Comparison of ENCODE assay signal across 8 cellular contexts in the genomic region with DNA sequence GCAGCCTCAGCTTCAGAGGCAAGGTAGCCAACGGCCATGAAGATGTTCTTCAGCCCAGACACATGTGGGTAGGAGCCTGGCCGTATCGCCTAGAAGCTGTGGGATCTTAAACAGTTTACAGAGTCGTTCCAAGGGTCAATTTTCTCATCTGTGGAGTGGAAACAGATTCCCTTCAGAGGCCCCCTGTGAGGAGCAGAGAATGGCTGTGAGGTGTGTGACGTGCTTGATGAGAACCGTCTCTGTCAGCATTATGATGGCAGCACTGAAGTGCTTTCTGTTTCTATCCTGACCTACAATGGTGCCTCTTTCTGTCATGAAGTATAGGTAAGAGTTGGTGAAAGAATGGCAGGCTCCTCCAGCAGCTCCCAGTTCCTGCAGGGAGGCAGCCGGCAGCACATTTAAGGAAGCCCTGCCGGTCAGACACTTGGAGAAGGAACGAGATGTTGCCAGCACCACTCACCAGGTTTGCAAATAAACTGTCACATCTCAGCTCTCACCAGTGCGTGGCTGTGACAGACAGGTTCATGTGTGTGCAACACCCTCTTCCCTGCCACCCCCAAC.
DNase-seq lines count a peak whose midpoint lies in the region; ATAC-seq, FAIRE-seq and TF ChIP-seq lines count a peak whose summit lies in the region.

No MANE protein-coding gene starts in this region.

- peak overlapping the region; percentile 75 for H3K4me2 ChIP-seq in HepG2 (ENCODE audit: low read depth, low read length)

- BruUV-seq in HepG2 (replicated peaks; lab: Mats Ljungman, UMichigan): no TSS peak

- H3K9me3 Mint-ChIP-seq in glutamatergic neuron (ENCODE audit: unreplicated experiment): peaks cover 1% of the 10 kb centered on the region

- no peak overlapping the region for H3K4me3 Mint-ChIP-seq in glutamatergic neuron (ENCODE audit: unreplicated experiment)

- H3K27ac ChIP-seq in HepG2 (ENCODE audit: extremely low read length, insufficient read depth, low read length): no peak overlapping the region

- H3K4me3 ChIP-seq in HepG2 (replicated peaks in 1 of 3; ENCODE audit: insufficient read depth in 1 of 3, low read depth in 2 of 3, low read length in 3 of 3): peak overlapping the region; percentile 24 to 62 (median 39); a peak in 5 of 6 replicates

- H3K36me3 ChIP-seq in HepG2 (replicated peaks in 1 of 2; ENCODE audit: control insufficient read depth in 1 of 2, insufficient read depth in 2 of 2, low read length in 2 of 2): no peaks in the 10 kb centered on the region

- intact Hi-C loops in HepG2 (cut with micrococcal nuclease; ENCODE audit: unreplicated experiment): no loop called here

- H3K9ac ChIP-seq in HepG2 (ENCODE audit: insufficient read depth, low read depth, low read length): peak overlapping the region; percentile 25; the same call in 1 of the 2 replicates

- POLR2A ChIA-PET in HepG2 (lab: Yijun Ruan, JAX): no interaction called here

- no peak for TF ChIP-seq RAD21 in HepG2 (CRISPR knock-in tag; IDR thresholded peaks at IDR 0.05)

- WGBS in HepG2 (ENCODE audit: low lambda C conversion rate): 5% methylated on average over 4 of the region's 10 CpGs

- TF ChIP-seq EP300 in HepG2 (IDR thresholded peaks at IDR 0.05; ENCODE audit: low read depth in 2 of 2, low read length in 2 of 2) (no peak), HepG2 (CRISPR knock-in tag; IDR thresholded peaks at IDR 0.05; ENCODE audit: borderline replicate concordance) (no peak)

- in situ Hi-C loops in HepG2 (cut with HindIII; ENCODE audit: extremely low pct_ligation_motif_present, low pct_unique_long_range_greater_than_20kb): no loop called here

- DNase-seq in activated CD4-positive, alpha-beta T cell treated with anti-CD3 and anti-CD28 coated beads for 4 hours: peak; percentile 43 to 49
- no peak for DNase-seq in HepG2 (ENCODE audit: low spot score)
- DNase-seq in kidney tubule cell (ENCODE audit: low spot score): no peak
- no peak for DNase-seq in glutamatergic neuron
- DNase-seq in NCI-H187 (lab: John Stamatoyannopoulos, UW): no peak
- DNase-seq in UCSD-AML1 (lab: John Stamatoyannopoulos, UW; ENCODE audit: unreplicated experiment): no peak

- H3K4me1 Mint-ChIP-seq in glutamatergic neuron (ENCODE audit: low read depth, unreplicated experiment): peaks cover 5% of the 10 kb centered on the region

- no peaks in the 10 kb centered on the region for H3K27me3 ChIP-seq in HepG2 (ENCODE audit: control insufficient read depth in 1 of 2, insufficient read depth in 2 of 2, low read length in 2 of 2)

- H3K27me3 Mint-ChIP-seq in glutamatergic neuron (ENCODE audit: unreplicated experiment): peaks cover 3% of the 10 kb centered on the region

- H3K27ac Mint-ChIP-seq in glutamatergic neuron (ENCODE audit: unreplicated experiment): no peak overlapping the region

- no peak for TF ChIP-seq CTCF in HepG2 (CRISPR knock-in tag; IDR thresholded peaks at IDR 0.05)
- no peak for TF ChIP-seq CTCF in glutamatergic neuron (IDR thresholded peaks at IDR 0.05; ENCODE audit: partially characterized antibody, unreplicated experiment)

- ATAC-seq in GM18861 (IDR thresholded peaks at IDR 0.05; ENCODE audit: unreplicated experiment): peak; percentile 40
- ATAC-seq in HG02885 (IDR thresholded peaks at IDR 0.05; ENCODE audit: poor library complexity, unreplicated experiment): peak; percentile 50
- peak; percentile 66 for ATAC-seq in HepG2

- no peak for FAIRE-seq in HepG2 (lab: Jason Lieb, UNC)

- H2AFZ ChIP-seq in HepG2 (ENCODE audit: low read length): peak overlapping the region; percentile 9

- no peaks in the 10 kb centered on the region for H3K79me2 ChIP-seq in HepG2 (ENCODE audit: insufficient read depth, low read length)

- H3K4me1 ChIP-seq in HepG2 (ENCODE audit: insufficient read depth, low read length): peaks cover 57% of the 10 kb centered on the region

- H3K36me3 Mint-ChIP-seq in glutamatergic neuron (ENCODE audit: unreplicated experiment): no peaks in the 10 kb centered on the region

- no peaks in the 10 kb centered on the region for H4K20me1 ChIP-seq in HepG2 (ENCODE audit: insufficient read depth, low read length)

- CTCF ChIA-PET in HepG2 (lab: Yijun Ruan, JAX; ENCODE audit: low intra/inter-chr PET ratio, low total read pairs): no interaction called here

- H3K9me3 ChIP-seq in HepG2 (ENCODE audit: low read length): no peaks in the 10 kb centered on the region

- no peak for TF ChIP-seq POLR2A in HepG2 (IDR thresholded peaks at IDR 0.05; ENCODE audit: insufficient read depth in 1 of 2, low read depth in 2 of 2, low read length in 2 of 2)

TF ChIP-seq in HepG2, 621 proteins besides CTCF, POLR2A, EP300 and RAD21:
- TF ChIP-seq ZNF44 (CRISPR knock-in tag; IDR thresholded peaks at IDR 0.05): no peak
- peak; percentile 27 to 61; a peak in 3 of 4 replicates for TF ChIP-seq MAFK (conservative IDR thresholded peaks at IDR 0.05 in 1 of 2, IDR thresholded peaks at IDR 0.05 in 1 of 2; ENCODE audit: low read length in 2 of 2)
- TF ChIP-seq TAF1 (CRISPR knock-in tag; IDR thresholded peaks at IDR 0.05): 0 out of 2 replicates have a peak, but pooled peaks have one; percentile 8
- peak; percentile 34; the same call in 1 of the 2 replicates for TF ChIP-seq MAFF (IDR thresholded peaks at IDR 0.05; ENCODE audit: low read depth, low read length)
- TF ChIP-seq KDM3A (CRISPR knock-in tag; IDR thresholded peaks at IDR 0.05; ENCODE audit: low read depth): no peak
- TF ChIP-seq HOXA7 (CRISPR knock-in tag; IDR thresholded peaks at IDR 0.05): no peak

Comparison
In these comparisons a context has a peak if more than half of its experiments do, and no peak if none do; other contexts are left out.
1. DNase-seq: peak in activated CD4-positive, alpha-beta T cell treated with anti-CD3 and anti-CD28 coated beads for 4 hours (2 of 2); none in HepG2 (single experiment), kidney tubule cell (single experiment), glutamatergic neuron (single experiment), NCI-H187 (0 of 2) and UCSD-AML1 (single experiment).
2. Peak in every context shown above with its lines, with median percentiles within 50 percentile points of each other: ATAC-seq.